Comparison of ENCODE assay signal across 8 cellular contexts in the genomic region with DNA sequence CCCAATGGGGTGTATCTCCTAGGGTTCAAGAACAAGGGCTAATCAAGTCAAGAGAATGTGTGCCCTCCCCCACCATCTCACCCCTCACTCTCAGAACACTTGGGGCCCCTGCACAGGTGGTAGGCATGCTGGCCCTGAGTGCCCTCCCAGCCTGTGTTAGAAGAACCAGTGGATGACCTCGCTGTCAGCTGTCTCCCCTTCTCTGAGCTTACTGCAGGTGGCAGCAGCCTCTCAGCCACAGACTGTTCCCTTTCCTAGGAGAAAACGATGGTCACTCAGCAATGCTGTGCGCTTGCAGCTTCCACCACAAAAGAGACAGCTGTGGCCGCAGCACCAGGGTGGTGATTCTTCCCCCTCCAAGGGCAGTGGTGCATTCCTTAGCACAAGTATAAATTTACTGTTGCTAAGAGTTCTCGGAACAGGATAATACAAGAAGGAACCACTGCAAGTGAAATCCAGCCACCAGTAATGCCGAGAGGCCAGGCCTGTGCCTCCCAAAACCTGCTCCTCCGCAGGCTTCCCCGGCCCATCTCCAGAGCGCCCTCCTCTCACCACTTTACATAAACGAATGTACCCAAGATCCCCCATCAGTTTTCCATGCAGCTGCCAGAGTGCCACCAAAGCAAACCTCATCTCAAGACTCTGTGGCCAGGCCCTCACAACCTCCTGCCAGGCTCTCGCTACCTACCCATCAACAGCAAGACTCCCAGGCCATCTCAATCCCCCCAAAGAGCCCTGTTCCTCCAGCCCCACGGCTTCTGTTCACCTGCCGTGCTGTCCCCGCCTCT. TPM values are rescaled to one million over a fixed set of nuclear protein-coding genes. Genes with fewer than 3 reads are reported as not detected.
DNase-seq lines count a peak whose midpoint lies in the region; ATAC-seq and TF ChIP-seq lines count a peak whose summit lies in the region.

No MANE protein-coding gene starts in this region.

- H4K20me1 ChIP-seq in MM.1S (ENCODE audit: insufficient read depth, low read length) (no peaks in the 10 kb centered on the region), mammary epithelial cell (ENCODE audit: insufficient read depth, low read length) (no peaks in the 10 kb centered on the region)

- TF ChIP-seq CTCF in MM.1S (IDR thresholded peaks at IDR 0.05; ENCODE audit: low read length), result peak; percentile 53
- TF ChIP-seq CTCF in mammary epithelial cell (conservative IDR thresholded peaks at IDR 0.05 in 1 of 2, IDR thresholded peaks at IDR 0.05 in 1 of 2; ENCODE audit: extremely low read depth in 1 of 2, insufficient read depth in 1 of 2, low read depth in 1 of 2, low read length in 2 of 2), result peak; percentile 89 to 97

- in situ Hi-C loops in mammary epithelial cell (cut with MboI; ENCODE audit: low sequenced_read_pairs in 2 of 2), result loop anchor here in 1 of 2 donors (10.0 to 25.0 kb wide), 2 partner anchors 206 to 404 kb away; a partner anchor contains a TSS

- H3K4me1 ChIP-seq in MM.1S (ENCODE audit: low read length) (no peaks in the 10 kb centered on the region), mammary epithelial cell (ENCODE audit: insufficient read depth, low read length) (peaks cover 7% of the 10 kb centered on the region), iPS-20b (ENCODE audit: insufficient read depth, low read length) (no peaks in the 10 kb centered on the region; the same call in 1 of the 2 replicates)

- H3K9ac ChIP-seq in MM.1S (ENCODE audit: low read length), result no peak overlapping the region
- no peak overlapping the region for H3K9ac ChIP-seq in mammary epithelial cell (ENCODE audit: insufficient read depth, low read length)
- no peak overlapping the region for H3K9ac ChIP-seq in iPS-20b (ENCODE audit: low read depth, low read length)

- H3K9me3 ChIP-seq in MM.1S (replicated peaks; ENCODE audit: insufficient read depth, low read length), result no peaks in the 10 kb centered on the region
- H3K9me3 ChIP-seq in mammary epithelial cell (replicated peaks; ENCODE audit: insufficient read depth, low read length), result no peaks in the 10 kb centered on the region
- no peaks in the 10 kb centered on the region for H3K9me3 ChIP-seq in iPS-20b (ENCODE audit: insufficient read depth, low read depth, low read length)

- peak; percentile 55 to 60 for ATAC-seq in activated CD4-positive, CD25-positive, alpha-beta regulatory T cell treated with anti-CD3 and anti-CD28 coated beads, Interleukin-2, amount 50 U/mL, for 24 hours
- ATAC-seq in SK-N-SH treated with all-trans-retinoic acid at 6 μM for 48 hours (peak; percentile 94), GM18498 (IDR thresholded peaks at IDR 0.05; ENCODE audit: unreplicated experiment) (no peak)

- no peaks in the 10 kb centered on the region for H3K9me2 ChIP-seq in MM.1S (replicated peaks; ENCODE audit: insufficient read depth, low read length)

- H3K79me2 ChIP-seq in MM.1S (ENCODE audit: low read length) (no peaks in the 10 kb centered on the region), mammary epithelial cell (ENCODE audit: insufficient read depth, low read length) (no peaks in the 10 kb centered on the region)

- WGBS in mammary epithelial cell (ENCODE audit: low coverage, missing lambda C conversion rate), result 37% methylated on average over 13 of the region's 14 CpGs

- H3K36me3 ChIP-seq in MM.1S (replicated peaks; ENCODE audit: insufficient read depth, low read length), result no peaks in the 10 kb centered on the region
- no peaks in the 10 kb centered on the region for H3K36me3 ChIP-seq in mammary epithelial cell (ENCODE audit: insufficient read depth, low read length)
- H3K36me3 ChIP-seq in iPS-20b (ENCODE audit: insufficient read depth, low read depth, low read length), result no peaks in the 10 kb centered on the region

- no peaks in the 10 kb centered on the region for H3F3A ChIP-seq in MM.1S (ENCODE audit: insufficient read depth, low read length)

- CTCF ChIA-PET in mammary epithelial cell (lab: Charles Lee; ENCODE audit: low non-redundant PET), result interaction anchor here (0.6 to 1.8 kb wide), 4 partner anchors 139 to 405 kb away, joined by 3 to 7 read pairs (median 4); no protein-coding TSS in a partner anchor

- H3K4me3 ChIP-seq in MM.1S (ENCODE audit: low read length) (no peak overlapping the region), mammary epithelial cell (replicated peaks in 1 of 3; ENCODE audit: insufficient read depth in 1 of 3, low read depth in 2 of 3, low read length in 3 of 3) (no peak overlapping the region), iPS-20b (ENCODE audit: low read length) (peak overlapping the region; percentile 38; the same call in 1 of the 2 replicates), skeletal muscle cell (ENCODE audit: low read depth, low read length) (no peak overlapping the region)

- H3K27me3 ChIP-seq in MM.1S (replicated peaks; ENCODE audit: insufficient read depth, low read length) (peaks cover 18% of the 10 kb centered on the region), mammary epithelial cell (ENCODE audit: insufficient read depth, low read length) (no peaks in the 10 kb centered on the region), iPS-20b (ENCODE audit: insufficient read depth, low read length) (peaks cover 67% of the 10 kb centered on the region)

- no peak overlapping the region for H3K27ac ChIP-seq in MM.1S (ENCODE audit: low read length)
- no peak overlapping the region for H3K27ac ChIP-seq in mammary epithelial cell (ENCODE audit: insufficient read depth, low read depth, low read length)
- no peak overlapping the region for H3K27ac ChIP-seq in iPS-20b (ENCODE audit: low read length)

- dilution Hi-C loops in mammary epithelial cell (cut with HindIII; ENCODE audit: low sequenced_read_pairs), result loop anchor here (5.0 kb wide), 1 partner anchor 284 kb away; no protein-coding TSS in a partner anchor

- no peak overlapping the region for H2AFZ ChIP-seq in MM.1S (ENCODE audit: low read length)
- H2AFZ ChIP-seq in mammary epithelial cell (ENCODE audit: low read depth, low read length), result peak overlapping the region; percentile 26

- no peak overlapping the region for H3K4me2 ChIP-seq in MM.1S (ENCODE audit: low read depth, low read length)
- H3K4me2 ChIP-seq in mammary epithelial cell (ENCODE audit: insufficient read depth, low read depth, low read length), result no peak overlapping the region

- DNase-seq in activated CD4-positive, CD25-positive, alpha-beta regulatory T cell treated with anti-CD3 and anti-CD28 coated beads, Interleukin-2, amount 50 U/mL, for 72 hours, result no peak
- DNase-seq in MM.1S (peak; percentile 43), mammary epithelial cell (peak; percentile 60), skeletal muscle cell (ENCODE audit: low read depth) (peak; percentile 73)

- no TSS peak for BruUV-seq in mammary epithelial cell (replicated peaks; lab: Mats Ljungman, UMichigan)

- intact Hi-C loops in mammary epithelial cell (cut with micrococcal nuclease), result loop anchor here (1.0 to 5.0 kb wide), 7 partner anchors 64 to 405 kb away; no protein-coding TSS in a partner anchor

TF ChIP-seq in SK-N-SH treated with all-trans-retinoic acid at 6 μM for 48 hours, 23 proteins besides CTCF, POLR2A, EP300 and RAD21:
- no peak for TF ChIP-seq RARB (CRISPR knock-in tag; IDR thresholded peaks at IDR 0.05)
- TF ChIP-seq BACH2 (CRISPR knock-in tag; IDR thresholded peaks at IDR 0.05; ENCODE audit: borderline replicate concordance), result no peak

RNA-seq across cellular contexts. Expression of a gene that starts 0.9 kb away (rescaled TPM):
- 1 to 10 TPM in 1 of 2 donors, not detected in 1; 3.7 TPM for total RNA-seq in mammary epithelial cell
- polyA plus RNA-seq in mammary epithelial cell, result 2.6 TPM
- polyA minus RNA-seq in mammary epithelial cell, result not detected

RNA-seq across cellular contexts. Expression of a gene that starts 59.9 kb away (rescaled TPM):
- under 1 TPM; 0.14 to 0.17 TPM for total RNA-seq in mammary epithelial cell
- 0.02 TPM for polyA plus RNA-seq in mammary epithelial cell
- polyA minus RNA-seq in mammary epithelial cell, result not detected
